16 cellular contexts compared by ENCODE assay signal in genomic region chr11:45026835-45027234, GRCh38.
DNase-seq lines count a peak whose midpoint lies in the region; ATAC-seq and TF ChIP-seq lines count a peak whose summit lies in the region.
"Had no signal": no experiment of that assay in that cellular context is flagged by ENCODE, and none has a peak within 500 bp of the region (broad histone marks: within the 10 kb centered on the region; RNA-seq: fewer than 3 reads in every experiment).

No MANE protein-coding gene starts in this region.

- H3K27ac ChIP-seq in psoas muscle: peak overlapping the region; percentile 48
- no peak overlapping the region for H3K27ac ChIP-seq in colonic mucosa
- H3K27ac ChIP-seq: C4-2B, transverse colon had no signal

- H3K9me3 Mint-ChIP-seq in brain: peaks cover 0 to 8% (median 3%) of the 10 kb centered on the region in 5 experiments
- no peaks in the 10 kb centered on the region for H3K9me3 Mint-ChIP-seq in activated naive CD4-positive, alpha-beta T cell treated with anti-CD3 and anti-CD28 coated beads, Interleukin-2, amount 50 U/mL, for 72 hours
- H3K9me3 Mint-ChIP-seq in activated T-helper 1 cell treated with anti-CD3 and anti-CD28 coated beads, Interleukin-12 subunit alpha, Interleukin-12 subunit beta, Interleukin-2, Interleukin-4 antibody, amounts not matched to agents 30 ng/mL and 10 ng/mL and 1 ng/mL, durations not matched to agents 14 hours and 24 hours and 36 hours: no peaks in the 10 kb centered on the region
- H3K9me3 Mint-ChIP-seq: neural crest cell had no signal

- H3K27ac Mint-ChIP-seq in brain: peak overlapping the region; percentile 64 to 97 (median 88)
- H3K27ac Mint-ChIP-seq in activated naive CD4-positive, alpha-beta T cell treated with anti-CD3 and anti-CD28 coated beads, Interleukin-2, amount 50 U/mL, for 72 hours: peak overlapping the region in 1 of 2 donors; percentile 43
- H3K27ac Mint-ChIP-seq in activated T-helper 1 cell treated with anti-CD3 and anti-CD28 coated beads, Interleukin-12 subunit alpha, Interleukin-12 subunit beta, Interleukin-2, Interleukin-4 antibody, amounts not matched to agents 30 ng/mL and 10 ng/mL and 1 ng/mL, durations not matched to agents 14 hours and 24 hours and 36 hours: no peak overlapping the region

- H3K9me3 ChIP-seq in psoas muscle: no peaks in the 10 kb centered on the region
- H3K9me3 ChIP-seq in colonic mucosa: no peaks in the 10 kb centered on the region
- H3K9me3 ChIP-seq: adrenal gland, transverse colon had no signal

- H3K36me3 ChIP-seq in psoas muscle (ENCODE audit: insufficient read depth in 1 of 2, low read depth in 1 of 2) (no peaks in the 10 kb centered on the region), colonic mucosa (no peaks in the 10 kb centered on the region)
- H3K36me3 ChIP-seq: adrenal gland, transverse colon had no signal

- H3K9ac ChIP-seq in colonic mucosa (ENCODE audit: low read depth in 2 of 2, low read length in 2 of 2): no peak overlapping the region

- ATAC-seq in psoas muscle: no peak
- ATAC-seq in activated naive CD4-positive, alpha-beta T cell treated with anti-CD3 and anti-CD28 coated beads, Interleukin-2, amount 50 U/mL, for 72 hours: no peak

- H3K4me1 Mint-ChIP-seq in brain: peaks cover 69% of the 10 kb centered on the region
- peaks cover 6% of the 10 kb centered on the region for H3K4me1 Mint-ChIP-seq in activated T-helper 1 cell treated with anti-CD3 and anti-CD28 coated beads, Interleukin-12 subunit alpha, Interleukin-12 subunit beta, Interleukin-2, Interleukin-4 antibody, amounts not matched to agents 30 ng/mL and 10 ng/mL and 1 ng/mL, durations not matched to agents 14 hours and 24 hours and 36 hours (ENCODE audit: low read depth)

- intact Hi-C loops in psoas muscle (cut with DNase I): no loop called here
- intact Hi-C loops in activated T-helper 1 cell treated with anti-CD3 and anti-CD28 coated beads, Interleukin-12 subunit alpha, Interleukin-12 subunit beta, Interleukin-2, Interleukin-4 antibody, amounts not matched to agents 30 ng/mL and 10 ng/mL and 1 ng/mL, durations not matched to agents 14 hours and 24 hours and 36 hours (cut with micrococcal nuclease): no loop called here
- intact Hi-C loops in colonic mucosa (cut with DNase I): no loop called here

- peak; percentile 80 for DNase-seq in NCI-H1092 (lab: John Stamatoyannopoulos, UW)
- DNase-seq in NCI-H2081 treated with DMSO at 0.1 percent for 48 hours (lab: John Stamatoyannopoulos, UW): peak; percentile 95
- DNase-seq in psoas muscle: no peak
- no peak for DNase-seq in activated naive CD4-positive, alpha-beta T cell treated with anti-CD3 and anti-CD28 coated beads, Interleukin-2, amount 50 U/mL, for 72 hours (ENCODE audit: low spot score in 2 of 2)
- no peak for DNase-seq in activated naive CD4-positive, alpha-beta T cell treated with anti-CD3 and anti-CD28 coated beads, Interleukin-2, amount 50 U/mL, for 16 hours
- DNase-seq in activated T-helper 1 cell treated with anti-CD3 and anti-CD28 coated beads, Interleukin-12 subunit alpha, Interleukin-12 subunit beta, Interleukin-2, Interleukin-4 antibody, amounts not matched to agents 30 ng/mL and 10 ng/mL and 1 ng/mL, durations not matched to agents 14 hours and 24 hours and 36 hours (ENCODE audit: low spot score): no peak
- no peak for DNase-seq in colonic mucosa
- DNase-seq: activated CD4-positive, alpha-beta T cell treated with anti-CD3 and anti-CD28 coated beads, Interleukin-2, amount 50 U/mL, for 4 hours; cerebellar nuclear complex; stimulated activated CD4-positive, alpha-beta T cell treated with anti-CD3 and anti-CD28 coated beads, Interleukin-4, amount 100 ng/mL, for 24 hours; SW 1271 had no signal

- H3K27me3 ChIP-seq in psoas muscle (ENCODE audit: insufficient read depth in 3 of 3, low read length in 2 of 3): no peaks in the 10 kb centered on the region
- H3K27me3 ChIP-seq in colonic mucosa: no peaks in the 10 kb centered on the region
- H3K27me3 ChIP-seq: adrenal gland, transverse colon had no signal

- H3K36me3 Mint-ChIP-seq in brain: no peaks in the 10 kb centered on the region
- no peaks in the 10 kb centered on the region for H3K36me3 Mint-ChIP-seq in activated naive CD4-positive, alpha-beta T cell treated with anti-CD3 and anti-CD28 coated beads, Interleukin-2, amount 50 U/mL, for 72 hours
- H3K36me3 Mint-ChIP-seq in activated T-helper 1 cell treated with anti-CD3 and anti-CD28 coated beads, Interleukin-12 subunit alpha, Interleukin-12 subunit beta, Interleukin-2, Interleukin-4 antibody, amounts not matched to agents 30 ng/mL and 10 ng/mL and 1 ng/mL, durations not matched to agents 14 hours and 24 hours and 36 hours (ENCODE audit: low read depth): no peaks in the 10 kb centered on the region

- H3K4me1 ChIP-seq in psoas muscle: peaks cover 19% of the 10 kb centered on the region
- H3K4me1 ChIP-seq in colonic mucosa: no peaks in the 10 kb centered on the region

- H3K4me3 ChIP-seq in psoas muscle (no peak overlapping the region), colonic mucosa (no peak overlapping the region)
- H3K4me3 ChIP-seq: adrenal gland, transverse colon had no signal

- H3K27me3 Mint-ChIP-seq in brain: peaks cover 9% of the 10 kb centered on the region
- peaks cover 3% of the 10 kb centered on the region for H3K27me3 Mint-ChIP-seq in activated T-helper 1 cell treated with anti-CD3 and anti-CD28 coated beads, Interleukin-12 subunit alpha, Interleukin-12 subunit beta, Interleukin-2, Interleukin-4 antibody, amounts not matched to agents 30 ng/mL and 10 ng/mL and 1 ng/mL, durations not matched to agents 14 hours and 24 hours and 36 hours (ENCODE audit: insufficient read depth)

- no peak overlapping the region for H3K4me3 Mint-ChIP-seq in brain
- H3K4me3 Mint-ChIP-seq in activated T-helper 1 cell treated with anti-CD3 and anti-CD28 coated beads, Interleukin-12 subunit alpha, Interleukin-12 subunit beta, Interleukin-2, Interleukin-4 antibody, amounts not matched to agents 30 ng/mL and 10 ng/mL and 1 ng/mL, durations not matched to agents 14 hours and 24 hours and 36 hours: no peak overlapping the region
- H3K4me3 Mint-ChIP-seq: neural crest cell had no signal

- TF ChIP-seq CTCF in brain (conservative IDR thresholded peaks at IDR 0.05): no peak
- TF ChIP-seq CTCF in psoas muscle (IDR thresholded peaks at IDR 0.05): no peak
- TF ChIP-seq CTCF in colonic mucosa (IDR thresholded peaks at IDR 0.05): no peak

- WGBS in psoas muscle, 3 donors: 19 to 31% (median 20%) methylated on average over 4 to 6 of the region's 6 CpGs

Comparison
In these comparisons a context has a peak if more than half of its experiments do, and no peak if none do; other contexts are left out.
1. DNase-seq: peak in NCI-H1092 (single experiment) and NCI-H2081 treated with DMSO at 0.1 percent for 48 hours (single experiment); none in psoas muscle (0 of 2), activated naive CD4-positive, alpha-beta T cell treated with anti-CD3 and anti-CD28 coated beads, Interleukin-2, amount 50 U/mL, for 72 hours (0 of 2), activated naive CD4-positive, alpha-beta T cell treated with anti-CD3 and anti-CD28 coated beads, Interleukin-2, amount 50 U/mL, for 16 hours (single experiment), activated T-helper 1 cell treated with anti-CD3 and anti-CD28 coated beads, Interleukin-12 subunit alpha, Interleukin-12 subunit beta, Interleukin-2, Interleukin-4 antibody, amounts not matched to agents 30 ng/mL and 10 ng/mL and 1 ng/mL, durations not matched to agents 14 hours and 24 hours and 36 hours (single experiment) and colonic mucosa (single experiment).